Comparison of ENCODE assay signal across 32 cellular contexts in genomic region chr1:208015255-208015654, GRCh38.
"Had no signal": no experiment of that assay in that cellular context is flagged by ENCODE, and none has a peak within 500 bp of the region (broad histone marks: within the 10 kb centered on the region; RNA-seq: fewer than 3 reads in every experiment).

No MANE protein-coding gene starts in this region.

- FAIRE-seq: bronchial epithelial cell had no signal

- H3K9me3 Mint-ChIP-seq: activated B cell treated with CpG ODN at 0.5 μM for 24 hours; activated CD8-positive, alpha-beta T cell treated with anti-CD3 and anti-CD28 coated beads for 36 hours; activated naive CD4-positive, alpha-beta T cell treated with anti-CD3 and anti-CD28 coated beads for 36 hours; activated naive CD4-positive, alpha-beta T cell treated with anti-CD3 and anti-CD28 coated beads, Interleukin-2, amount 50 U/mL, for 72 hours; activated T-cell treated with anti-CD3 and anti-CD28 coated beads, Interleukin-2, amount 50 U/mL, for 72 hours; activated T-helper 17 cell treated with anti-CD3 and anti-CD28 coated beads, Interleukin-2, amount 50 U/mL, for 72 hours; IgD-negative memory B cell had no signal

- H3K4me1 ChIP-seq: adrenal gland had no signal

- H3K27ac Mint-ChIP-seq: activated B cell treated with CpG ODN at 0.5 μM for 24 hours; activated CD8-positive, alpha-beta T cell treated with anti-CD3 and anti-CD28 coated beads for 36 hours; activated naive CD4-positive, alpha-beta T cell treated with anti-CD3 and anti-CD28 coated beads for 36 hours; activated naive CD4-positive, alpha-beta T cell treated with anti-CD3 and anti-CD28 coated beads, Interleukin-2, amount 50 U/mL, for 72 hours; activated T-cell treated with anti-CD3 and anti-CD28 coated beads, Interleukin-2, amount 50 U/mL, for 72 hours; activated T-helper 17 cell treated with anti-CD3 and anti-CD28 coated beads, Interleukin-2, amount 50 U/mL, for 72 hours; IgD-negative memory B cell had no signal

- H3K9me3 ChIP-seq: adrenal gland had no signal

- H3K36me3 Mint-ChIP-seq: activated naive CD4-positive, alpha-beta T cell treated with anti-CD3 and anti-CD28 coated beads, Interleukin-2, amount 50 U/mL, for 72 hours; brain; IgD-negative memory B cell had no signal

- H3K4me3 Mint-ChIP-seq: activated B cell treated with CpG ODN at 0.5 μM for 24 hours; activated CD8-positive, alpha-beta T cell treated with anti-CD3 and anti-CD28 coated beads for 36 hours; activated naive CD4-positive, alpha-beta T cell treated with anti-CD3 and anti-CD28 coated beads for 36 hours; activated T-cell treated with anti-CD3 and anti-CD28 coated beads, Interleukin-2, amount 50 U/mL, for 72 hours; activated T-helper 17 cell treated with anti-CD3 and anti-CD28 coated beads, Interleukin-2, amount 50 U/mL, for 72 hours; brain; IgD-negative memory B cell had no signal

- H3K27me3 ChIP-seq: adrenal gland had no signal

- DNase-seq: activated B cell treated with CpG ODN at 0.5 μM for 24 hours; activated CD4-positive, alpha-beta T cell treated with anti-CD3 and anti-CD28 coated beads for 4 hours; activated CD4-positive, CD25-positive, alpha-beta regulatory T cell treated with anti-CD3 and anti-CD28 coated beads, Interleukin-2, amount 50 U/mL, for 72 hours; activated CD8-positive, alpha-beta T cell treated with anti-CD3 and anti-CD28 coated beads for 36 hours; activated gamma-delta T cell treated with Interleukin-2 at 50 U/mL for 16 hours; activated naive CD4-positive, alpha-beta T cell treated with anti-CD3 and anti-CD28 coated beads for 36 hours; activated T-cell treated with anti-CD3 and anti-CD28 coated beads, Interleukin-2, amount 50 U/mL, for 1 hour; activated T-cell treated with anti-CD3 and anti-CD28 coated beads, Interleukin-2, amount 50 U/mL, for 72 hours; adrenal gland; central memory CD4-positive, alpha-beta T cell; Karpas-422; KBM-7; NCI-H1105; NCI-H1436; NCI-H187; NCI-H2029 treated with DMSO at 0.1 percent for 48 hours; NCI-H2107; NCI-H2171; NCI-H226; NCI-H446 treated with DMSO at 0.1 percent for 48 hours; NCI-H524; SW 1271; T-helper 1 cell; T-helper 2 cell; T-helper 9 cell had no signal

- H3K27ac ChIP-seq: adrenal gland, VCaP had no signal

- H3K27me3 Mint-ChIP-seq: activated CD8-positive, alpha-beta T cell treated with anti-CD3 and anti-CD28 coated beads for 36 hours had no signal

- H3K4me3 ChIP-seq: adrenal gland had no signal

- H3K4me1 Mint-ChIP-seq: activated B cell treated with CpG ODN at 0.5 μM for 24 hours; activated T-helper 17 cell treated with anti-CD3 and anti-CD28 coated beads, Interleukin-2, amount 50 U/mL, for 72 hours; IgD-negative memory B cell had no signal

- H3K36me3 ChIP-seq: adrenal gland had no signal

- ATAC-seq: activated CD8-positive, alpha-beta T cell treated with anti-CD3 and anti-CD28 coated beads for 36 hours; activated naive CD4-positive, alpha-beta T cell treated with anti-CD3 and anti-CD28 coated beads, Interleukin-2, amount 50 U/mL, for 72 hours; activated T-cell treated with anti-CD3 and anti-CD28 coated beads, Interleukin-2, amount 50 U/mL, for 72 hours; activated T-helper 17 cell treated with anti-CD3 and anti-CD28 coated beads, Interleukin-2, amount 50 U/mL, for 72 hours; Panc1 had no signal
